Comparison of ENCODE assay signal across 20 cellular contexts in the genomic region with DNA sequence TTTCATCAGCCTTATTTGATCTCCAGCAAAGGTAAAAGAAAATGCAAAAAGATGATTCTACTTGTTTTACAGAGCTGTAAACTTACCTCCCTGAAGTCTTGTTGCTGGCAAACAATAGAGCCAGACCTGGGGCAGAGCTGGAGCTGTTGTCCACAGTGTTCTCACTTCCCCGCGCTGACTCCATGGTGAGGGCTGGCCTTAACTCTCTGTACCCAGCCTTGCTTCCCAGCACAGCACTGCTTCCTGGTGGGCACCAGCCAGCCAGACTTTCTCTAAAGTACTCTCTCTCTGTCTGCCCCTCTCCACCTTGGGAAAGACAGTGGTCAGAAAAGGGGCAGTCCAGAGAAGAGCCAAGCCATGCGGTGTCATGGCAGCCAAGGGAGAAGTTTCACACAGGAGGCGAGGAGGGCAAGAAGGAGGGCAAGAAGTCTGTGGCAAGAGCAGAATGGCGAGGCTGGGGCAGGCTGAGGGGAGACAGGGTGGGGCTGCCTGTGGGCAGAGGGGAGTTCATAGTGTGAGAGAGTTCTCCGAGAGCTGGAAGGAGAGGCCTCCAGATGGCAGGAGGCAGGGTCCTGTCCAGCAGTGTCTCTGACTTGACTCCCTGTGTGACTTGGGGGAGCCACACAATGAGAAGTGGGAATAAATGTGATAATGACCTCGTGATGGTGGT. TPM values are rescaled to one million over a fixed set of nuclear protein-coding genes. Genes with fewer than 3 reads are reported as not detected.
A peak's percentile ranks its signal among the peaks of the same experiment; 100 is the strongest.
DNase-seq lines count a peak whose midpoint lies in the region; ATAC-seq and TF ChIP-seq lines count a peak whose summit lies in the region.
"Had no signal": no experiment of that assay in that cellular context is flagged by ENCODE, and none has a peak within 500 bp of the region (broad histone marks: within the 10 kb centered on the region; RNA-seq: fewer than 3 reads in every experiment).

No MANE protein-coding gene starts in this region.

- no peaks in the 10 kb centered on the region for H3K9me2 ChIP-seq in OCI-LY7 (ENCODE audit: insufficient read depth, low read length)

- peaks cover 42% of the 10 kb centered on the region for H3K4me1 ChIP-seq in OCI-LY7 (ENCODE audit: insufficient read depth, low read length, poor library complexity, severe bottlenecking)

- POLR2A ChIA-PET in CD4-positive, alpha-beta T cell (lab: Charles Lee), result interaction anchor here (1.0 to 49.3 kb wide), 5 partner anchors 13 to 119 kb away, joined by 3 to 1638 read pairs (median 5); partner anchors contain the start of gene EVL
- POLR2A ChIA-PET in OCI-LY7 (lab: Charles Lee), result interaction anchor here (1.2 kb wide), 1 partner anchor 10 kb away, joined by 3 read pairs; the partner anchor contains the start of gene EVL

- no peak overlapping the region for H3K4me3 ChIP-seq in HL-60 (replicated peaks; ENCODE audit: insufficient read depth, low read length)
- H3K4me3 ChIP-seq in OCI-LY7 (ENCODE audit: low read depth, low read length, poor library complexity, severe bottlenecking), result no peak overlapping the region
- H3K4me3 ChIP-seq: coronary artery, esophagus squamous epithelium, heart right ventricle, mucosa of descending colon, SJCRH30, smooth muscle cell had no signal

- H3K27ac Mint-ChIP-seq in CD4-positive, alpha-beta T cell, result peak overlapping the region; percentile 98
- peak overlapping the region; percentile 97 to 99 for H3K27ac Mint-ChIP-seq in activated naive CD4-positive, alpha-beta T cell treated with anti-CD3 and anti-CD28 coated beads, Interleukin-2, amount 50 U/mL, for 72 hours
- peak overlapping the region; percentile 93 to 99 for H3K27ac Mint-ChIP-seq in natural killer cell treated with Interleukin-12 subunit alpha and Interleukin-12 subunit beta and Interleukin-15 and Interleukin-18, amount 100 ng/mL, for 72 hours

- no peak for TF ChIP-seq CTCF in CD4-positive, alpha-beta T cell (IDR thresholded peaks at IDR 0.05)
- TF ChIP-seq CTCF in HL-60 (IDR thresholded peaks at IDR 0.05; ENCODE audit: insufficient read depth, low read length) (no peak), OCI-LY7 (conservative IDR thresholded peaks at IDR 0.05; ENCODE audit: low read length) (no peak)

- H3K79me2 ChIP-seq in OCI-LY7 (ENCODE audit: insufficient read depth, low read depth, low read length), result peaks cover 60% of the 10 kb centered on the region

- no peak overlapping the region for H2AFZ ChIP-seq in OCI-LY7 (ENCODE audit: low read length)

- no peak for ATAC-seq in CD4-positive, alpha-beta T cell (ENCODE audit: poor library complexity)
- no peak for ATAC-seq in activated naive CD4-positive, alpha-beta T cell treated with anti-CD3 and anti-CD28 coated beads, Interleukin-2, amount 50 U/mL, for 72 hours
- no peak for ATAC-seq in natural killer cell treated with Interleukin-12 subunit alpha and Interleukin-12 subunit beta and Interleukin-15 and Interleukin-18, amount 100 ng/mL, for 72 hours
- ATAC-seq in SK-N-SH treated with all-trans-retinoic acid at 6 μM for 48 hours (no peak), HG03521 (IDR thresholded peaks at IDR 0.05; ENCODE audit: unreplicated experiment) (no peak)
- ATAC-seq: heart right ventricle, mucosa of descending colon had no signal

- H3K4me3 Mint-ChIP-seq in CD4-positive, alpha-beta T cell, result peak overlapping the region; percentile 69
- H3K4me3 Mint-ChIP-seq in natural killer cell treated with Interleukin-12 subunit alpha and Interleukin-12 subunit beta and Interleukin-15 and Interleukin-18, amount 100 ng/mL, for 72 hours, result peak overlapping the region; percentile 92

- no peaks in the 10 kb centered on the region for H3K27me3 ChIP-seq in CD4-positive, alpha-beta T cell (ENCODE audit: control insufficient read depth, insufficient read depth, low read length)
- H3K27me3 ChIP-seq in HL-60 (ENCODE audit: insufficient read depth, poor library complexity, severe bottlenecking), result no peaks in the 10 kb centered on the region
- H3K27me3 ChIP-seq: esophagus squamous epithelium, heart right ventricle, SJCRH30 had no signal

- CTCF ChIA-PET in CD4-positive, alpha-beta T cell (lab: Charles Lee), result interaction anchor here (0.9 to 31.7 kb wide), 6 partner anchors 8 to 303 kb away, joined by 3 to 1090 read pairs (median 6); no protein-coding TSS in a partner anchor
- CTCF ChIA-PET in OCI-LY7 (lab: Charles Lee; ENCODE audit: unreplicated experiment), result no interaction called here

- H3K4me1 Mint-ChIP-seq in CD4-positive, alpha-beta T cell (ENCODE audit: low read depth), result peaks cover 92% of the 10 kb centered on the region
- peaks cover 82 to 92% of the 10 kb centered on the region in 2 donors for H3K4me1 Mint-ChIP-seq in natural killer cell treated with Interleukin-12 subunit alpha and Interleukin-12 subunit beta and Interleukin-15 and Interleukin-18, amount 100 ng/mL, for 72 hours (ENCODE audit: low read depth in 2 of 2)

- H3K4me2 ChIP-seq in OCI-LY7 (ENCODE audit: low read length), result no peak overlapping the region
- H3K4me2 ChIP-seq: smooth muscle cell had no signal

- intact Hi-C loops in CD4-positive, alpha-beta T cell (cut with DNase I, micrococcal nuclease), result loop anchor here (1.0 to 5.0 kb wide), 2 partner anchors 10 to 118 kb away; no protein-coding TSS in a partner anchor
- intact Hi-C loops in OCI-LY7 (cut with micrococcal nuclease; ENCODE audit: unreplicated experiment), result no loop called here

- H3K9me3 ChIP-seq in CD4-positive, alpha-beta T cell (ENCODE audit: control insufficient read depth, low read length), result no peaks in the 10 kb centered on the region
- H3K9me3 ChIP-seq in OCI-LY7 (ENCODE audit: low read length), result no peaks in the 10 kb centered on the region
- H3K9me3 ChIP-seq: esophagus squamous epithelium, heart right ventricle, mucosa of descending colon, SJCRH30 had no signal

- no peaks in the 10 kb centered on the region for H3K27me3 Mint-ChIP-seq in CD4-positive, alpha-beta T cell
- no peaks in the 10 kb centered on the region for H3K27me3 Mint-ChIP-seq in natural killer cell treated with Interleukin-12 subunit alpha and Interleukin-12 subunit beta and Interleukin-15 and Interleukin-18, amount 100 ng/mL, for 72 hours

- no peaks in the 10 kb centered on the region for H3K9me3 Mint-ChIP-seq in CD4-positive, alpha-beta T cell
- no peaks in the 10 kb centered on the region for H3K9me3 Mint-ChIP-seq in activated naive CD4-positive, alpha-beta T cell treated with anti-CD3 and anti-CD28 coated beads, Interleukin-2, amount 50 U/mL, for 72 hours
- no peaks in the 10 kb centered on the region for H3K9me3 Mint-ChIP-seq in natural killer cell treated with Interleukin-12 subunit alpha and Interleukin-12 subunit beta and Interleukin-15 and Interleukin-18, amount 100 ng/mL, for 72 hours

- peak overlapping the region; percentile 96 for H3K27ac ChIP-seq in CD4-positive, alpha-beta T cell (ENCODE audit: low read depth, low read length)
- H3K27ac ChIP-seq in HL-60 (replicated peaks) (peak overlapping the region; percentile 15; the same call in 1 of the 2 replicates), OCI-LY7 (ENCODE audit: low read depth, low read length, poor library complexity, severe bottlenecking) (no peak overlapping the region)
- H3K27ac ChIP-seq: coronary artery, SJCRH30 had no signal

- no TSS peak for BruUV-seq in OCI-LY7 (replicated peaks; lab: Mats Ljungman, UMichigan)

- 0 out of 2 replicates have a peak, but pooled peaks cover 9% of the 10 kb centered on the region for H4K20me1 ChIP-seq in OCI-LY7 (ENCODE audit: insufficient read depth, low read length)

- peaks cover 72% of the 10 kb centered on the region for H3K36me3 ChIP-seq in OCI-LY7 (ENCODE audit: insufficient read depth, low read length)
- H3K36me3 ChIP-seq: esophagus squamous epithelium, SJCRH30 had no signal

- peaks cover 92% of the 10 kb centered on the region for H3K36me3 Mint-ChIP-seq in CD4-positive, alpha-beta T cell (ENCODE audit: low read depth)
- peaks cover 44 to 64% of the 10 kb centered on the region in 2 donors for H3K36me3 Mint-ChIP-seq in activated naive CD4-positive, alpha-beta T cell treated with anti-CD3 and anti-CD28 coated beads, Interleukin-2, amount 50 U/mL, for 72 hours
- H3K36me3 Mint-ChIP-seq in natural killer cell treated with Interleukin-12 subunit alpha and Interleukin-12 subunit beta and Interleukin-15 and Interleukin-18, amount 100 ng/mL, for 72 hours, result peaks cover 5% of the 10 kb centered on the region

- DNase-seq in CD4-positive, alpha-beta T cell, result no peak
- DNase-seq in HL-60 (ENCODE audit: low read depth in 1 of 2, low spot score in 1 of 2) (no peak), OCI-LY7 (ENCODE audit: low spot score) (no peak), epidermal melanocyte (ENCODE audit: insufficient read length, low spot score) (no peak)
- no peak for DNase-seq in activated naive CD4-positive, alpha-beta T cell treated with anti-CD3 and anti-CD28 coated beads, Interleukin-2, amount 50 U/mL, for 72 hours (ENCODE audit: low spot score in 2 of 2)
- DNase-seq in natural killer cell treated with Interleukin-12 subunit alpha and Interleukin-12 subunit beta and Interleukin-15 and Interleukin-18, amount 100 ng/mL, for 72 hours (ENCODE audit: low spot score), result no peak
- DNase-seq: anterior cingulate cortex, C1 segment of cervical spinal cord, esophagus squamous epithelium, heart right ventricle, KBM-7, kidney glomerular epithelial cell, mucosa of descending colon, NCI-H1436 treated with DMSO at 0.1 percent for 48 hours, NCI-H446, SJCRH30 had no signal

TF ChIP-seq in SK-N-SH treated with all-trans-retinoic acid at 6 μM for 48 hours, 23 proteins besides CTCF, POLR2A, EP300 and RAD21:
- TF ChIP-seq CSDC2 (CRISPR knock-in tag; IDR thresholded peaks at IDR 0.05) (no peak), ZFP30 (CRISPR knock-in tag; IDR thresholded peaks at IDR 0.05) (no peak)

RNA-seq across cellular contexts. Expression of gene EVL, which starts 9.3 kb away (rescaled TPM):
- total RNA-seq in CD4-positive, alpha-beta T cell, result 100 to 1,000 TPM; 660 to 678 TPM
- 100 to 1,000 TPM; 342 to 426 TPM for total RNA-seq in activated naive CD4-positive, alpha-beta T cell treated with anti-CD3 and anti-CD28 coated beads, Interleukin-2, amount 50 U/mL, for 72 hours
- total RNA-seq in natural killer cell treated with Interleukin-12 subunit alpha and Interleukin-12 subunit beta and Interleukin-15 and Interleukin-18, amount 100 ng/mL, for 72 hours, result 100 to 1,000 TPM; 109 to 232 TPM
- total RNA-seq in OCI-LY7 (2014; rRNA removed; shearing (Covaris generic)), result 154 and 206 TPM in 2 replicates
- 298 and 324 TPM in 2 replicates for total RNA-seq in OCI-LY7 (2022)
